20 cellular contexts compared by ENCODE assay signal in genomic region chr6:130069471-130069870, GRCh38.
"Had no signal": no experiment of that assay in that cellular context is flagged by ENCODE, and none has a peak within 500 bp of the region (broad histone marks: within the 10 kb centered on the region; RNA-seq: fewer than 3 reads in every experiment).

No MANE protein-coding gene starts in this region.

- H3K27ac Mint-ChIP-seq: activated CD4-positive, alpha-beta memory T cell treated with anti-CD3 and anti-CD28 coated beads, Interleukin-2, amount 10 ng/mL, durations not matched to agents 7 days and 5 days; activated naive CD8-positive, alpha-beta T cell treated with anti-CD3 and anti-CD28 coated beads, Interleukin-2, amount 10 ng/mL, durations not matched to agents 7 days and 5 days; activated T-helper 17 cell treated with anti-CD3 and anti-CD28 coated beads, Interleukin-2, amount 50 U/mL, for 72 hours; stimulated activated memory B cell treated with anti-CD40 and anti-IgM and Interleukin-4, amounts not matched to agents 10 μg/mL and 1 μg/mL and 100 μg/mL, for 72 hours; type B pancreatic cell had no signal

- H3K4me3 Mint-ChIP-seq: activated CD4-positive, alpha-beta memory T cell treated with anti-CD3 and anti-CD28 coated beads, Interleukin-2, amount 10 ng/mL, durations not matched to agents 7 days and 5 days; activated CD8-positive, alpha-beta memory T cell treated with anti-CD3 and anti-CD28 coated beads, Interleukin-2, amount 10 ng/mL, durations not matched to agents 7 days and 5 days; activated naive CD8-positive, alpha-beta T cell treated with anti-CD3 and anti-CD28 coated beads, Interleukin-2, amount 10 ng/mL, durations not matched to agents 7 days and 5 days; naive B cell; stimulated activated memory B cell treated with anti-CD40 and anti-IgM and Interleukin-4, amounts not matched to agents 10 μg/mL and 1 μg/mL and 100 μg/mL, for 72 hours; type B pancreatic cell had no signal

- H3K27me3 ChIP-seq: brain microvascular endothelial cell, pancreas, spleen, testis had no signal

- H3K27me3 Mint-ChIP-seq: activated CD4-positive, alpha-beta memory T cell treated with anti-CD3 and anti-CD28 coated beads, Interleukin-2, amount 10 ng/mL, durations not matched to agents 7 days and 5 days; activated CD8-positive, alpha-beta memory T cell treated with anti-CD3 and anti-CD28 coated beads, Interleukin-2, amount 10 ng/mL, durations not matched to agents 7 days and 5 days; activated naive CD8-positive, alpha-beta T cell treated with anti-CD3 and anti-CD28 coated beads, Interleukin-2, amount 10 ng/mL, durations not matched to agents 7 days and 5 days; activated T-helper 17 cell treated with anti-CD3 and anti-CD28 coated beads, Interleukin-2, amount 50 U/mL, for 72 hours; naive B cell; stimulated activated memory B cell treated with anti-CD40 and anti-IgM and Interleukin-4, amounts not matched to agents 10 μg/mL and 1 μg/mL and 100 μg/mL, for 72 hours; type B pancreatic cell had no signal

- ATAC-seq: activated CD8-positive, alpha-beta memory T cell treated with anti-CD3 and anti-CD28 coated beads, Interleukin-2, amount 10 ng/mL, durations not matched to agents 7 days and 5 days; left ventricle myocardium superior; pancreas; sciatic nerve; stimulated activated memory B cell treated with anti-CD40 and anti-IgM and Interleukin-4, amounts not matched to agents 10 μg/mL and 1 μg/mL and 100 μg/mL, for 72 hours had no signal

- DNase-seq: activated CD4-positive, alpha-beta memory T cell treated with anti-CD3 and anti-CD28 coated beads, Interleukin-2, amount 10 ng/mL, durations not matched to agents 7 days and 5 days; activated CD4-positive, alpha-beta T cell treated with anti-CD3 and anti-CD28 coated beads for 48 hours; activated CD8-positive, alpha-beta memory T cell treated with anti-CD3 and anti-CD28 coated beads, Interleukin-2, amount 10 ng/mL, durations not matched to agents 7 days and 5 days; activated naive CD4-positive, alpha-beta T cell treated with Interleukin-2 at 50 U/mL for 16 hours; activated naive CD8-positive, alpha-beta T cell treated with anti-CD3 and anti-CD28 coated beads, Interleukin-2, amount 10 ng/mL, durations not matched to agents 7 days and 5 days; aorta; brain microvascular endothelial cell; central memory CD4-positive, alpha-beta T cell; kidney glomerular epithelial cell; left ventricle myocardium superior; naive B cell; pancreas; spleen; stimulated activated CD4-positive, alpha-beta T cell treated with anti-CD3 and anti-CD28 coated beads, Interleukin-4, amount 100 ng/mL, for 4 hours; T-helper 2 cell; testis had no signal

- H3K9me3 Mint-ChIP-seq: activated CD4-positive, alpha-beta memory T cell treated with anti-CD3 and anti-CD28 coated beads, Interleukin-2, amount 10 ng/mL, durations not matched to agents 7 days and 5 days; activated naive CD8-positive, alpha-beta T cell treated with anti-CD3 and anti-CD28 coated beads, Interleukin-2, amount 10 ng/mL, durations not matched to agents 7 days and 5 days; activated T-helper 17 cell treated with anti-CD3 and anti-CD28 coated beads, Interleukin-2, amount 50 U/mL, for 72 hours; naive B cell; stimulated activated memory B cell treated with anti-CD40 and anti-IgM and Interleukin-4, amounts not matched to agents 10 μg/mL and 1 μg/mL and 100 μg/mL, for 72 hours; type B pancreatic cell had no signal

- H3K9me3 ChIP-seq: pancreas, spleen, testis had no signal

- H3K27ac ChIP-seq: brain microvascular endothelial cell, pancreas, spleen had no signal

- H3K4me1 ChIP-seq: pancreas, testis had no signal

- H3K4me1 Mint-ChIP-seq: activated CD8-positive, alpha-beta memory T cell treated with anti-CD3 and anti-CD28 coated beads, Interleukin-2, amount 10 ng/mL, durations not matched to agents 7 days and 5 days; stimulated activated memory B cell treated with anti-CD40 and anti-IgM and Interleukin-4, amounts not matched to agents 10 μg/mL and 1 μg/mL and 100 μg/mL, for 72 hours had no signal

- H3K4me3 ChIP-seq: pancreas, spleen, testis had no signal
